Comparison of ENCODE assay signal across 20 cellular contexts in the genomic region with DNA sequence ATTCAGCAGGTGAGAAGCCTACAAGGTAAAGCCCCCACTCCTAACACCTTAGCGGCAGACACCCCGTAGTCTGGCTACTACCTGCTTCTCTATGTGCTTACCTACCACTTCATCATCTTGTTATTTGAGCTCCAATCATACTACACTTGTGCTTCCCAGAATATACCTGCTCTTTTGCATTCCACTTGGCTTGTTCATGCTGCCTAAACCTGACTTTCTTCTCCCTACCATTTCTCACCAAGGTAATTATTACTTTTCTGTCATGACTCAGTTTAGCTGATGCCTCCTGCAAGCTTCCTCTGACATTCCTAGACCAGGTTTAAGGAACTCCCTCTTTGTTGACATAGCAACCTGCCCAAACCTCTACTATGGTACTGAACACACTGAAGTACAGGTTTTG.
DNase-seq lines count a peak whose midpoint lies in the region; ATAC-seq, FAIRE-seq and TF ChIP-seq lines count a peak whose summit lies in the region.
"Had no signal": no experiment of that assay in that cellular context is flagged by ENCODE, and none has a peak within 500 bp of the region (broad histone marks: within the 10 kb centered on the region; RNA-seq: fewer than 3 reads in every experiment).

No MANE protein-coding gene starts in this region.

- peak overlapping the region; percentile 15 for H3K4me3 Mint-ChIP-seq in Calu3 (ENCODE audit: low read depth, unreplicated experiment)
- H3K4me3 Mint-ChIP-seq: B cell; CD4-positive, CD25-positive, alpha-beta regulatory T cell had no signal

- H4K20me1 ChIP-seq in PC-9 (ENCODE audit: insufficient read depth) (no peaks in the 10 kb centered on the region), HepG2 (ENCODE audit: insufficient read depth, low read length) (no peaks in the 10 kb centered on the region)

- H3K36me3 Mint-ChIP-seq in Calu3 (ENCODE audit: insufficient read depth, unreplicated experiment), result peaks cover 17% of the 10 kb centered on the region
- H3K36me3 Mint-ChIP-seq: CD4-positive, CD25-positive, alpha-beta regulatory T cell had no signal

- BruUV-seq in Calu3 (replicated peaks; lab: Mats Ljungman, UMichigan), result no TSS peak
- no TSS peak for BruUV-seq in PC-9 (replicated peaks; lab: Mats Ljungman, UMichigan)
- no TSS peak for BruUV-seq in HepG2 (replicated peaks; lab: Mats Ljungman, UMichigan)

- no peak for FAIRE-seq in HepG2 (lab: Jason Lieb, UNC)
- FAIRE-seq: G401.6 had no signal

- TF ChIP-seq RAD21 in HepG2 (CRISPR knock-in tag; IDR thresholded peaks at IDR 0.05), result no peak

- H3K36me3 ChIP-seq in PC-9 (ENCODE audit: low read depth) (no peaks in the 10 kb centered on the region), lung (ENCODE audit: control insufficient read depth in 2 of 2, insufficient read depth in 2 of 2, low read length in 2 of 2) (no peaks in the 10 kb centered on the region), HepG2 (replicated peaks in 1 of 2; ENCODE audit: control insufficient read depth in 1 of 2, insufficient read depth in 2 of 2, low read length in 2 of 2) (no peaks in the 10 kb centered on the region)
- H3K36me3 ChIP-seq: SJCRH30 had no signal

- H3K79me2 ChIP-seq in PC-9 (ENCODE audit: low read depth) (no peaks in the 10 kb centered on the region), HepG2 (ENCODE audit: insufficient read depth, low read length) (no peaks in the 10 kb centered on the region)

- no peaks in the 10 kb centered on the region for H3K27me3 Mint-ChIP-seq in Calu3 (ENCODE audit: unreplicated experiment)
- H3K27me3 Mint-ChIP-seq: B cell; CD4-positive, CD25-positive, alpha-beta regulatory T cell had no signal

- TF ChIP-seq POLR2A in HepG2 (IDR thresholded peaks at IDR 0.05; ENCODE audit: insufficient read depth in 1 of 2, low read depth in 2 of 2, low read length in 2 of 2), result no peak

- H3K27me3 ChIP-seq in PC-9 (ENCODE audit: insufficient read depth, low read depth), result no peaks in the 10 kb centered on the region
- no peaks in the 10 kb centered on the region for H3K27me3 ChIP-seq in foreskin keratinocyte
- H3K27me3 ChIP-seq in lung (ENCODE audit: control insufficient read depth, insufficient read depth), result no peaks in the 10 kb centered on the region
- H3K27me3 ChIP-seq in HepG2 (ENCODE audit: control insufficient read depth in 1 of 2, insufficient read depth in 2 of 2, low read length in 2 of 2), result no peaks in the 10 kb centered on the region
- H3K27me3 ChIP-seq: SJCRH30 had no signal

- H3K9ac ChIP-seq in HepG2 (ENCODE audit: insufficient read depth, low read depth, low read length), result no peak overlapping the region
- H3K9ac ChIP-seq: GM23248, KMS-11 had no signal

- POLR2A ChIA-PET in PC-9 (lab: Charles Lee; ENCODE audit: unreplicated experiment) (interaction anchor here (0.8 kb wide), 3 partner anchors 60 to 481 kb away, joined by 3 to 6 read pairs (median 5); no protein-coding TSS in a partner anchor), HepG2 (lab: Yijun Ruan, JAX) (no interaction called here)

- in situ Hi-C loops in HepG2 (cut with HindIII; ENCODE audit: extremely low pct_ligation_motif_present, low pct_unique_long_range_greater_than_20kb), result no loop called here

- peak overlapping the region; percentile 62 for H3K4me2 ChIP-seq in PC-9
- no peak overlapping the region for H3K4me2 ChIP-seq in HepG2 (ENCODE audit: low read depth, low read length)
- H3K4me2 ChIP-seq: KMS-11 had no signal

- H3K9me3 ChIP-seq in PC-9 (ENCODE audit: insufficient read depth, low read depth) (no peaks in the 10 kb centered on the region; the same call in 1 of the 2 replicates), lung (ENCODE audit: control insufficient read depth in 2 of 2, insufficient read depth in 1 of 2, low read length in 1 of 2) (no peaks in the 10 kb centered on the region), HepG2 (ENCODE audit: low read length) (no peaks in the 10 kb centered on the region)
- H3K9me3 ChIP-seq: SJCRH30 had no signal

- TF ChIP-seq EP300 in HepG2 (IDR thresholded peaks at IDR 0.05; ENCODE audit: low read depth in 2 of 2, low read length in 2 of 2) (no peak), HepG2 (CRISPR knock-in tag; IDR thresholded peaks at IDR 0.05; ENCODE audit: borderline replicate concordance) (no peak)

- ATAC-seq in foreskin keratinocyte (peak; percentile 87), lung (ENCODE audit: insufficient read depth, low FRiP score) (peak; percentile 57), HepG2 (no peak), HG02981 (IDR thresholded peaks at IDR 0.05; ENCODE audit: unreplicated experiment) (no peak)

- peaks cover 5% of the 10 kb centered on the region for H3K9me3 Mint-ChIP-seq in Calu3 (ENCODE audit: low read depth, unreplicated experiment)

- CTCF ChIA-PET in Calu3 (lab: Charles Lee) (interaction anchor here (0.7 to 1.3 kb wide), 4 partner anchors 14 to 598 kb away, joined by 3 to 4 read pairs (median 3); no protein-coding TSS in a partner anchor), PC-9 (lab: Charles Lee) (interaction anchor here (0.5 kb wide), 1 partner anchor 279 kb away, joined by 3 read pairs; no protein-coding TSS in a partner anchor), HepG2 (lab: Yijun Ruan, JAX; ENCODE audit: low intra/inter-chr PET ratio, low total read pairs) (no interaction called here)

- no peaks in the 10 kb centered on the region for H3K9me2 ChIP-seq in PC-9 (ENCODE audit: insufficient read depth)

- H2AFZ ChIP-seq in PC-9, result peak overlapping the region; percentile 59; the same call in 1 of the 2 replicates
- H2AFZ ChIP-seq in HepG2 (ENCODE audit: low read length), result no peak overlapping the region
- H2AFZ ChIP-seq: GM23248 had no signal

- peaks cover 52% of the 10 kb centered on the region for H3K4me1 ChIP-seq in PC-9 (replicated peaks; ENCODE audit: insufficient read depth)
- peaks cover 22% of the 10 kb centered on the region for H3K4me1 ChIP-seq in foreskin keratinocyte
- peaks cover 0 to 4% of the 10 kb centered on the region in 2 donors for H3K4me1 ChIP-seq in lung (ENCODE audit: control insufficient read depth in 2 of 2, insufficient read depth in 2 of 2, low read length in 2 of 2)
- H3K4me1 ChIP-seq in HepG2 (ENCODE audit: insufficient read depth, low read length), result 0 out of 2 replicates have a peak, but pooled peaks cover 10% of the 10 kb centered on the region

- intact Hi-C loops in Calu3 (cut with micrococcal nuclease; ENCODE audit: unreplicated experiment), result loop anchor here (10.0 kb wide), 2 partner anchors 166 to 396 kb away; no protein-coding TSS in a partner anchor
- intact Hi-C loops in PC-9 (cut with micrococcal nuclease; ENCODE audit: unreplicated experiment), result no loop called here
- intact Hi-C loops in HepG2 (cut with micrococcal nuclease; ENCODE audit: unreplicated experiment), result no loop called here

- DNase-seq in Calu3, result peak; percentile 60
- DNase-seq in PC-9, result peak; percentile 47 to 95
- peak; percentile 91 to 98 for DNase-seq in foreskin keratinocyte
- no peak for DNase-seq in lung (ENCODE audit: low spot score)
- DNase-seq in HepG2 (ENCODE audit: low spot score), result no peak
- no peak for DNase-seq in activated CD4-positive, alpha-beta T cell treated with anti-CD3 and anti-CD28 coated beads, Interleukin-2, amount 50 U/mL, for 4 hours
- no peak for DNase-seq in medulla oblongata (ENCODE audit: extremely low spot score)
- DNase-seq: CD4-positive, CD25-positive, alpha-beta regulatory T cell; COR-L47; GM23248; NCI-H1417 treated with DMSO at 0.1 percent for 48 hours; NCI-H187 treated with DMSO at 0.1 percent for 48 hours; NCI-H2171; NCI-H526; NK-92 treated with Interleukin-12 subunit alpha and Interleukin-12 subunit beta, amount 100 ng/mL, for 24 hours; SJCRH30 had no signal

- peak overlapping the region; percentile 96 for H3K27ac ChIP-seq in PC-9
- no peak overlapping the region for H3K27ac ChIP-seq in foreskin keratinocyte
- H3K27ac ChIP-seq in lung (ENCODE audit: low read depth in 1 of 2, low read length in 1 of 2), result no peak overlapping the region
- H3K27ac ChIP-seq in HepG2 (ENCODE audit: extremely low read length, insufficient read depth, low read length), result no peak overlapping the region
- H3K27ac ChIP-seq: GM23248, KMS-11, SJCRH30 had no signal

- H3K27ac Mint-ChIP-seq in Calu3 (ENCODE audit: unreplicated experiment), result peak overlapping the region; percentile 88
- H3K27ac Mint-ChIP-seq: B cell had no signal

- H3K4me3 ChIP-seq in PC-9 (no peak overlapping the region), lung (no peak overlapping the region), HepG2 (replicated peaks in 1 of 3; ENCODE audit: insufficient read depth in 1 of 3, low read depth in 2 of 3, low read length in 3 of 3) (no peak overlapping the region)
- H3K4me3 ChIP-seq: GM23248, SJCRH30 had no signal

- TF ChIP-seq CTCF in Calu3 (IDR thresholded peaks at IDR 0.05; ENCODE audit: unreplicated experiment), result no peak
- no peak for TF ChIP-seq CTCF in PC-9 (conservative IDR thresholded peaks at IDR 0.05)
- no peak for TF ChIP-seq CTCF in foreskin keratinocyte (conservative IDR thresholded peaks at IDR 0.05)
- no peak for TF ChIP-seq CTCF in lung (IDR thresholded peaks at IDR 0.05; ENCODE audit: control extremely low read depth, extremely low read depth)
- no peak for TF ChIP-seq CTCF in HepG2 (CRISPR knock-in tag; IDR thresholded peaks at IDR 0.05)

- WGBS in lung, 2 donors, result 80 to 83% methylated on average over 2 of the region's 2 CpGs
- 4% methylated on average over 2 of the region's 2 CpGs for WGBS in HepG2 (ENCODE audit: low lambda C conversion rate)

- H3K4me1 Mint-ChIP-seq in Calu3 (ENCODE audit: low read depth, unreplicated experiment), result peaks cover 69% of the 10 kb centered on the region
- H3K4me1 Mint-ChIP-seq: B cell; CD4-positive, CD25-positive, alpha-beta regulatory T cell had no signal

- H3F3A ChIP-seq in PC-9 (ENCODE audit: insufficient read depth, low read depth), result peaks cover 31% of the 10 kb centered on the region

Comparison
In these comparisons a context has a peak if more than half of its experiments do, and no peak if none do; other contexts are left out.
1. DNase-seq: peak in Calu3 (single experiment), PC-9 (2 of 2) and foreskin keratinocyte (2 of 2); none in lung (single experiment), HepG2 (single experiment), activated CD4-positive, alpha-beta T cell treated with anti-CD3 and anti-CD28 coated beads, Interleukin-2, amount 50 U/mL, for 4 hours (0 of 2) and medulla oblongata (single experiment).
2. ATAC-seq: peak in foreskin keratinocyte (single experiment) and lung (single experiment); none in HepG2 (single experiment) and HG02981 (single experiment).